ENCODE assay signal across 8 cellular contexts in genomic region chr12:120115692-120116442, GRCh38. TPM values are rescaled to one million over a fixed set of nuclear protein-coding genes. Genes with fewer than 3 reads are reported as not detected.
DNase-seq lines count a peak whose midpoint lies in the region; ATAC-seq and TF ChIP-seq lines count a peak whose summit lies in the region.

No MANE protein-coding gene starts in this region.

- H3K36me3 Mint-ChIP-seq in activated CD8-positive, alpha-beta T cell treated with anti-CD3 and anti-CD28 coated beads, Interleukin-2, amount 10 ng/mL, durations not matched to agents 7 days and 5 days (ENCODE audit: low read depth), result peaks cover 56% of the 10 kb centered on the region

- intact Hi-C loops in heart left ventricle (cut with DNase I), result loop anchor here in 2 of 10 donors (2.0 kb wide), 2 partner anchors 29 to 79 kb away; partner anchors contain the start of gene GCN1 (in 1 of the 2)
- intact Hi-C loops in left ventricle myocardium superior (cut with micrococcal nuclease), result no loop called here
- intact Hi-C loops in sigmoid colon (cut with DNase I), result loop anchor here (2.0 to 5.0 kb wide), 2 partner anchors 29 to 86 kb away; partner anchors contain the start of gene RPLP0

- peak overlapping the region; percentile 61 to 97 (median 84) for H3K4me3 ChIP-seq in heart left ventricle
- peak overlapping the region; percentile 61 for H3K4me3 ChIP-seq in Jurkat, Clone E6-1 (ENCODE audit: low read length)
- H3K4me3 ChIP-seq in sigmoid colon, result peak overlapping the region; percentile 78 to 95 (median 80)

- DNase-seq in heart left ventricle, result peak in 2 of 5 donors; percentile 35 to 70
- no peak for DNase-seq in left ventricle myocardium superior
- no peak for DNase-seq in Jurkat, Clone E6-1 (ENCODE audit: low read depth, low spot score)
- peak; percentile 55 for DNase-seq in activated CD8-positive, alpha-beta T cell treated with anti-CD3 and anti-CD28 coated beads, Interleukin-2, amount 10 ng/mL, durations not matched to agents 7 days and 5 days
- peak; percentile 22 for DNase-seq in glomerular visceral epithelial cell (ENCODE audit: extremely low spot score)
- DNase-seq in sigmoid colon, result no peak
- DNase-seq in cerebellar nuclear complex (lab: John Stamatoyannopoulos, UW), result no peak

- no peak for TF ChIP-seq EP300 in sigmoid colon (IDR thresholded peaks at IDR 0.05)

- H3K9me3 ChIP-seq in heart left ventricle (no peaks in the 10 kb centered on the region), sigmoid colon (no peaks in the 10 kb centered on the region)

- peak overlapping the region; percentile 90 for H3K27ac Mint-ChIP-seq in activated CD8-positive, alpha-beta T cell treated with anti-CD3 and anti-CD28 coated beads, Interleukin-2, amount 10 ng/mL, durations not matched to agents 7 days and 5 days

- peaks cover 77% of the 10 kb centered on the region for H3K4me1 Mint-ChIP-seq in activated CD8-positive, alpha-beta T cell treated with anti-CD3 and anti-CD28 coated beads, Interleukin-2, amount 10 ng/mL, durations not matched to agents 7 days and 5 days (ENCODE audit: low read depth)

- ATAC-seq in heart left ventricle, result no peak
- ATAC-seq in left ventricle myocardium superior, result no peak
- ATAC-seq in activated CD8-positive, alpha-beta T cell treated with anti-CD3 and anti-CD28 coated beads, Interleukin-2, amount 10 ng/mL, durations not matched to agents 7 days and 5 days, result no peak
- no peak for ATAC-seq in GM19397 (IDR thresholded peaks at IDR 0.05; ENCODE audit: unreplicated experiment)

- WGBS in heart left ventricle, 4 donors, result 14 to 51% (median 30%) methylated on average over 10 to 31 of the region's 31 CpGs
- 10 to 19% methylated on average over 31 of the region's 31 CpGs for WGBS in sigmoid colon, 2 donors

- no peaks in the 10 kb centered on the region for H3K27me3 Mint-ChIP-seq in activated CD8-positive, alpha-beta T cell treated with anti-CD3 and anti-CD28 coated beads, Interleukin-2, amount 10 ng/mL, durations not matched to agents 7 days and 5 days (ENCODE audit: low read depth)

- H3K4me1 ChIP-seq in heart left ventricle (peaks cover 7 to 81% (median 40%) of the 10 kb centered on the region in 12 donors), sigmoid colon (peaks cover 0 to 76% (median 44%) of the 10 kb centered on the region in 4 donors)

- CTCF ChIA-PET in activated CD8-positive, alpha-beta T cell treated with anti-CD3 and anti-CD28 coated beads, Interleukin-2, amount 10 ng/mL, durations not matched to agents 7 days and 5 days (lab: Charles Lee), result interaction anchor here (0.7 to 4.3 kb wide), 5 partner anchors 29 to 127 kb away, joined by 3 to 28 read pairs (median 6); partner anchors contain the start of genes BICDL1 and RPLP0

- TF ChIP-seq POLR2A in heart left ventricle (IDR thresholded peaks at IDR 0.05) (no peak), sigmoid colon (IDR thresholded peaks at IDR 0.05) (no peak)

- H3K36me3 ChIP-seq in heart left ventricle (peaks cover 0 to 17% (median 0%) of the 10 kb centered on the region in 9 donors), sigmoid colon (no peaks in the 10 kb centered on the region)

- peak overlapping the region; percentile 96 for H3K4me3 Mint-ChIP-seq in activated CD8-positive, alpha-beta T cell treated with anti-CD3 and anti-CD28 coated beads, Interleukin-2, amount 10 ng/mL, durations not matched to agents 7 days and 5 days

- H3K27ac ChIP-seq in heart left ventricle (peak overlapping the region; percentile 90 to 99 (median 98)), sigmoid colon (peak overlapping the region; percentile 97 to 98 (median 97))

- no peaks in the 10 kb centered on the region for H3K27me3 ChIP-seq in heart left ventricle
- H3K27me3 ChIP-seq in sigmoid colon, result no peaks in the 10 kb centered on the region

- TF ChIP-seq CTCF in heart left ventricle (IDR thresholded peaks at IDR 0.05) (no peak), sigmoid colon (IDR thresholded peaks at IDR 0.05) (no peak)

- POLR2A ChIA-PET in activated CD8-positive, alpha-beta T cell treated with anti-CD3 and anti-CD28 coated beads, Interleukin-2, amount 10 ng/mL, durations not matched to agents 7 days and 5 days (lab: Charles Lee), result interaction anchor here (0.8 to 10.6 kb wide), 11 partner anchors 9 to 641 kb away, joined by 3 to 82 read pairs (median 5); partner anchors contain the start of genes BICDL1, RNU4-1, RNU4-2 and RPLP0

- H3K9me3 Mint-ChIP-seq in activated CD8-positive, alpha-beta T cell treated with anti-CD3 and anti-CD28 coated beads, Interleukin-2, amount 10 ng/mL, durations not matched to agents 7 days and 5 days (ENCODE audit: insufficient read depth), result no peaks in the 10 kb centered on the region

RNA-seq across cellular contexts. Expression of gene RAB35, which starts 0.7 kb away (rescaled TPM):
- 10 to 100 TPM; 16.4 to 46.2 (median 26.4) TPM for total RNA-seq in heart left ventricle
- 10 to 100 TPM; 15.4 to 44.6 TPM for polyA plus RNA-seq in heart left ventricle
- 24.0 TPM for total RNA-seq in left ventricle myocardium superior
- 68.2 TPM for polyA plus RNA-seq in Jurkat, Clone E6-1 (2012; ENCODE audit: insufficient read depth, insufficient read length)
- 10 to 100 TPM; 61.0 to 64.6 TPM for total RNA-seq in activated CD8-positive, alpha-beta T cell treated with anti-CD3 and anti-CD28 coated beads, Interleukin-2, amount 10 ng/mL, durations not matched to agents 7 days and 5 days
- total RNA-seq in sigmoid colon, result 10 to 100 TPM; 17.5 to 25.4 (median 22.3) TPM
- polyA plus RNA-seq in sigmoid colon, result 10 to 100 TPM; 24.6 to 43.0 (median 33.5) TPM

Comparison
In these comparisons a context has a peak if more than half of its experiments do, and no peak if none do; other contexts are left out.
1. DNase-seq: peak in activated CD8-positive, alpha-beta T cell treated with anti-CD3 and anti-CD28 coated beads, Interleukin-2, amount 10 ng/mL, durations not matched to agents 7 days and 5 days (single experiment) and glomerular visceral epithelial cell (single experiment); none in left ventricle myocardium superior (single experiment), Jurkat, Clone E6-1 (single experiment), sigmoid colon (single experiment) and cerebellar nuclear complex (0 of 2).
2. Peak in every context shown above with its lines, with median percentiles within 50 percentile points of each other: H3K4me3 ChIP-seq.